In genomic region chr9:35826071-35826701, GRCh38 we compare ENCODE assay signal across 8 cellular contexts. TPM values are rescaled to one million over a fixed set of nuclear protein-coding genes. Genes with fewer than 3 reads are reported as not detected.
DNase-seq lines count a peak whose midpoint lies in the region; ATAC-seq, FAIRE-seq and TF ChIP-seq lines count a peak whose summit lies in the region.

No MANE protein-coding gene starts in this region.

- no peak for TF ChIP-seq POLR2A in GM12892 (IDR thresholded peaks at IDR 0.05; ENCODE audit: low read depth, low read length)

- H3K4me2 ChIP-seq in skeletal muscle satellite cell (ENCODE audit: low read length) = peak overlapping the region; percentile 69

- H3K27me3 ChIP-seq in adipocyte (replicated peaks; ENCODE audit: control insufficient read depth, insufficient read depth, low read length) (no peaks in the 10 kb centered on the region), skeletal muscle satellite cell (ENCODE audit: control insufficient read depth, insufficient read depth, low read length) (no peaks in the 10 kb centered on the region)

- H3K4me1 ChIP-seq in adipocyte (ENCODE audit: control insufficient read depth, insufficient read depth, low read length) = peaks cover 35% of the 10 kb centered on the region
- H3K4me1 ChIP-seq in skeletal muscle satellite cell (ENCODE audit: control insufficient read depth, insufficient read depth, low read length) = peaks cover 30% of the 10 kb centered on the region

- H3K4me3 ChIP-seq in adipocyte (ENCODE audit: low read length) = no peak overlapping the region
- no peak overlapping the region for H3K4me3 ChIP-seq in skeletal muscle satellite cell (ENCODE audit: low read length)

- DNase-seq in GM12892 (ENCODE audit: insufficient read length) (no peak), NCI-H82 (lab: John Stamatoyannopoulos, UW) (peak; percentile 72), adipocyte (ENCODE audit: low read depth) (peak; percentile 82), left ventricle myocardium superior (no peak)

- intact Hi-C loops in left ventricle myocardium superior (cut with micrococcal nuclease) = loop anchor here (5.0 kb wide), 1 partner anchor 56 kb away; no protein-coding TSS in a partner anchor

- H3K9ac ChIP-seq in adipocyte (ENCODE audit: low read length) = peak overlapping the region; percentile 50
- H3K9ac ChIP-seq in skeletal muscle satellite cell (ENCODE audit: low read depth, low read length) = no peak overlapping the region

- no peaks in the 10 kb centered on the region for H3K9me3 ChIP-seq in adipocyte (ENCODE audit: control insufficient read depth, low read length)
- H3K9me3 ChIP-seq in skeletal muscle satellite cell (replicated peaks; ENCODE audit: low read length) = no peaks in the 10 kb centered on the region

- peak; percentile 35 for ATAC-seq in HG03565 (IDR thresholded peaks at IDR 0.05; ENCODE audit: unreplicated experiment)
- ATAC-seq in left ventricle myocardium superior = peak; percentile 43
- ATAC-seq in GM18873 (IDR thresholded peaks at IDR 0.05; ENCODE audit: low FRiP score, unreplicated experiment) = no peak

- peak; percentile 85 for FAIRE-seq in GM12892 (lab: Jason Lieb, UNC)

- H3K36me3 ChIP-seq in adipocyte (ENCODE audit: control insufficient read depth, insufficient read depth, low read length, severe bottlenecking) (no peaks in the 10 kb centered on the region), skeletal muscle satellite cell (ENCODE audit: insufficient read depth, low read length) (no peaks in the 10 kb centered on the region)

- H3K27ac ChIP-seq in C4-2B = no peak overlapping the region

- TF ChIP-seq CTCF in C4-2B (conservative IDR thresholded peaks at IDR 0.05) = peak; percentile 86

RNA-seq across cellular contexts. Expression of gene FAM221B, which starts 2.3 kb away (rescaled TPM):
- polyA plus RNA-seq in GM12892 (2012; ENCODE audit: missing spikeins) = not detected
- total RNA-seq in left ventricle myocardium superior = not detected
- not detected in 2 replicates for total RNA-seq in skeletal muscle satellite cell (2012; rRNA removed)

RNA-seq across cellular contexts. Expression of gene TMEM8B, which starts 2.8 kb away (rescaled TPM):
- 4.0 TPM for polyA plus RNA-seq in GM12892 (2012; ENCODE audit: missing spikeins)
- 15.9 TPM for total RNA-seq in left ventricle myocardium superior
- total RNA-seq in skeletal muscle satellite cell (2012; rRNA removed) = 1.1 and 1.3 TPM in 2 replicates

RNA-seq across cellular contexts. Expression of gene HINT2, which starts 11.3 kb away (rescaled TPM):
- polyA plus RNA-seq in GM12892 (2012; ENCODE audit: missing spikeins) = 47.4 TPM
- total RNA-seq in left ventricle myocardium superior = 75.8 TPM
- 13.4 and 17.7 TPM in 2 replicates for total RNA-seq in skeletal muscle satellite cell (2012; rRNA removed)

RNA-seq across cellular contexts. Expression of gene SPAG8, which starts 14.1 kb away (rescaled TPM):
- 2.0 TPM for polyA plus RNA-seq in GM12892 (2012; ENCODE audit: missing spikeins)
- 3.2 TPM for total RNA-seq in left ventricle myocardium superior
- 0.25 and 0.87 TPM in 2 replicates for total RNA-seq in skeletal muscle satellite cell (2012; rRNA removed)

RNA-seq across cellular contexts. Expression of gene NPR2, which starts 34.8 kb away (rescaled TPM):
- polyA plus RNA-seq in GM12892 (2012; ENCODE audit: missing spikeins) = 10.0 TPM
- 24.6 TPM for total RNA-seq in left ventricle myocardium superior
- 8.1 and 12.7 TPM in 2 replicates for total RNA-seq in skeletal muscle satellite cell (2012; rRNA removed)

Comparison
In these comparisons a context has a peak if more than half of its experiments do, and no peak if none do; other contexts are left out.
1. DNase-seq: peak in NCI-H82 (single experiment) and adipocyte (single experiment); none in GM12892 (single experiment) and left ventricle myocardium superior (single experiment).